ENCODE assay signal across 25 cellular contexts in genomic region chr14:45785240-45785639, GRCh38.
DNase-seq lines count a peak whose midpoint lies in the region; ATAC-seq and TF ChIP-seq lines count a peak whose summit lies in the region.
"Had no signal": no experiment of that assay in that cellular context is flagged by ENCODE, and none has a peak within 500 bp of the region (broad histone marks: within the 10 kb centered on the region; RNA-seq: fewer than 3 reads in every experiment).

No MANE protein-coding gene starts in this region.

- H3K4me1 ChIP-seq in mammary epithelial cell (ENCODE audit: insufficient read depth, low read length): peaks cover 20% of the 10 kb centered on the region
- H3K4me1 ChIP-seq: BLaER1, upper lobe of left lung had no signal

- H3K36me3 ChIP-seq in mammary epithelial cell (ENCODE audit: insufficient read depth, low read length): no peaks in the 10 kb centered on the region
- H3K36me3 ChIP-seq: BLaER1, MG63, upper lobe of left lung had no signal

- dilution Hi-C loops in mammary epithelial cell (cut with HindIII; ENCODE audit: low sequenced_read_pairs): no loop called here

- H3K79me2 ChIP-seq in mammary epithelial cell (ENCODE audit: insufficient read depth, low read length): no peaks in the 10 kb centered on the region

- WGBS in mammary epithelial cell (ENCODE audit: low coverage, missing lambda C conversion rate): 33% methylated on average over 1 of the region's 1 CpG

- intact Hi-C loops in mammary epithelial cell (cut with micrococcal nuclease): loop anchor here (5.0 kb wide), 1 partner anchor 153 kb away; no protein-coding TSS in a partner anchor
- intact Hi-C loops in left colon (cut with DNase I, micrococcal nuclease): no loop called here

- DNase-seq in SIG-M5 treated with dmso at 0.1 percent for 504 hours (lab: John Stamatoyannopoulos, UW; ENCODE audit: unreplicated experiment) (peak; percentile 10), SIG-M5 (lab: John Stamatoyannopoulos, UW) (no peak), mammary epithelial cell (peak; percentile 76), left colon (peak; percentile 74 to 75), ureter (ENCODE audit: low spot score) (peak; percentile 69), NCI-H1930 (lab: John Stamatoyannopoulos, UW) (no peak)
- DNase-seq in stimulated activated CD4-positive, alpha-beta T cell treated with anti-CD3 and anti-CD28 coated beads, Interleukin-1b, Interleukin-23, amount 100 ng/mL, for 48 hours: no peak
- no peak for DNase-seq in activated effector memory CD4-positive, alpha-beta T cell treated with Interleukin-2 at 50 U/mL for 16 hours
- DNase-seq: activated CD8-positive, alpha-beta T cell treated with anti-CD3 and anti-CD28 coated beads for 36 hours; activated naive CD4-positive, alpha-beta T cell treated with anti-CD3 and anti-CD28 coated beads for 36 hours; activated T-cell treated with anti-CD3 and anti-CD28 coated beads, Interleukin-2, amount 50 U/mL, for 24 hours; aorta; HFFc6; MG63; NCI-H1694 treated with DMSO at 0.1 percent for 48 hours; NCI-H345; nephron progenitor cell; posterior cingulate gyrus; SK-N-SH; small intestine; stimulated activated CD4-positive, alpha-beta T cell treated with anti-CD3 and anti-CD28 coated beads, Interleukin-4, amount 100 ng/mL, for 1 hour; stimulated activated naive CD8-positive, alpha-beta T cell treated with anti-CD3 and anti-CD28 coated beads, Interleukin-15, Interleukin-2, amounts not matched to agents 100 U/mL and 50 U/mL, for 24 hours; upper lobe of left lung had no signal

- peak overlapping the region; percentile 87 for H2AFZ ChIP-seq in mammary epithelial cell (ENCODE audit: low read depth, low read length)

- no peaks in the 10 kb centered on the region for H3K27me3 ChIP-seq in mammary epithelial cell (ENCODE audit: insufficient read depth, low read length)
- H3K27me3 ChIP-seq: BLaER1, MG63, upper lobe of left lung had no signal

- CTCF ChIA-PET in mammary epithelial cell (lab: Charles Lee; ENCODE audit: low non-redundant PET): no interaction called here

- peaks cover 37% of the 10 kb centered on the region for H3K9me3 ChIP-seq in mammary epithelial cell (replicated peaks; ENCODE audit: insufficient read depth, low read length)
- H3K9me3 ChIP-seq: MG63, SK-N-SH had no signal

- H3K27ac ChIP-seq in mammary epithelial cell (ENCODE audit: insufficient read depth, low read depth, low read length): peak overlapping the region; percentile 68
- H3K27ac ChIP-seq: BLaER1, upper lobe of left lung had no signal

- peak; percentile 88 for ATAC-seq in left colon
- ATAC-seq: activated CD4-positive, CD25-positive, alpha-beta regulatory T cell treated with anti-CD3 and anti-CD28 coated beads, Interleukin-2, amount 50 U/mL, for 24 hours; activated CD8-positive, alpha-beta T cell treated with anti-CD3 and anti-CD28 coated beads for 36 hours; stimulated activated naive CD8-positive, alpha-beta T cell treated with anti-CD3 and anti-CD28 coated beads, Interleukin-15, Interleukin-2, amounts not matched to agents 100 U/mL and 50 U/mL, for 24 hours had no signal

- no peak for TF ChIP-seq CTCF in mammary epithelial cell (conservative IDR thresholded peaks at IDR 0.05 in 1 of 2, IDR thresholded peaks at IDR 0.05 in 1 of 2; ENCODE audit: extremely low read depth in 1 of 2, insufficient read depth in 1 of 2, low read depth in 1 of 2, low read length in 2 of 2)

- H3K4me3 ChIP-seq in mammary epithelial cell (replicated peaks in 1 of 3; ENCODE audit: insufficient read depth in 1 of 3, low read depth in 2 of 3, low read length in 3 of 3): no peak overlapping the region
- H3K4me3 ChIP-seq: BLaER1, MG63, upper lobe of left lung had no signal

- in situ Hi-C loops in mammary epithelial cell (cut with MboI; ENCODE audit: low sequenced_read_pairs in 2 of 2): no loop called here

- BruUV-seq in mammary epithelial cell (replicated peaks; lab: Mats Ljungman, UMichigan): no TSS peak

- peak overlapping the region; percentile 32 for H3K4me2 ChIP-seq in mammary epithelial cell (ENCODE audit: insufficient read depth, low read depth, low read length)
- H3K4me2 ChIP-seq: BLaER1, SK-N-SH had no signal

- H3K9ac ChIP-seq in mammary epithelial cell (ENCODE audit: insufficient read depth, low read length): no peak overlapping the region
- H3K9ac ChIP-seq: BLaER1, SK-N-SH had no signal

- no peaks in the 10 kb centered on the region for H4K20me1 ChIP-seq in mammary epithelial cell (ENCODE audit: insufficient read depth, low read length)
- H4K20me1 ChIP-seq: BLaER1 had no signal

Comparison
In these comparisons a context has a peak if more than half of its experiments do, and no peak if none do; other contexts are left out.
1. DNase-seq: peak in SIG-M5 treated with dmso at 0.1 percent for 504 hours (single experiment), mammary epithelial cell (single experiment), left colon (2 of 2) and ureter (single experiment); none in SIG-M5 (single experiment), NCI-H1930 (0 of 2), stimulated activated CD4-positive, alpha-beta T cell treated with anti-CD3 and anti-CD28 coated beads, Interleukin-1b, Interleukin-23, amount 100 ng/mL, for 48 hours (single experiment) and activated effector memory CD4-positive, alpha-beta T cell treated with Interleukin-2 at 50 U/mL for 16 hours (single experiment).